ENCODE assay signal across 8 cellular contexts in the genomic region with DNA sequence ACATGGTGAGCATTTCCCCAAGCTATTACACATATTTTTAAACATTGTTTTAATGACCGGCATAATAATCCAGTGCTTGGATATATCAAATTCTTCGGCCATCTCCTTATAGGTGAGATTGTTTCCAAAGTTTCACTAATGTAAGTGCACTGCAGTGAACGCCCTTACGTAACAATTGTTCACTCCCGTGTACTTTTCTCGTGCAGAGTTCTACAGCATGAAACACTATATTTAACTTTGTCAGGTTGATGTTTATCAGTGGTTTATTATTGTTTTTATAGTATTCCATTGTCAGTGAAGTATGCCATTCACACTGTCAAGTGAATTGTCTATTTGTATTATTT. TPM values are rescaled to one million over a fixed set of nuclear protein-coding genes. Genes with fewer than 3 reads are reported as not detected.
DNase-seq lines count a peak whose midpoint lies in the region; ATAC-seq and TF ChIP-seq lines count a peak whose summit lies in the region.

No MANE protein-coding gene starts in this region.

- peaks cover 28% of the 10 kb centered on the region for H3K4me1 ChIP-seq in cardiac muscle cell (ENCODE audit: low read depth)
- H3K4me1 ChIP-seq in lower lobe of right lung, result peaks cover 33% of the 10 kb centered on the region
- peaks cover 13 to 43% (median 39%) of the 10 kb centered on the region in 4 donors for H3K4me1 ChIP-seq in transverse colon

- TF ChIP-seq EP300 in transverse colon (IDR thresholded peaks at IDR 0.05; ENCODE audit: low read depth), result no peak

- TF ChIP-seq CTCF in cardiac muscle cell (IDR thresholded peaks at IDR 0.05; ENCODE audit: low read depth, low read length) (no peak), astrocyte of the cerebellum (IDR thresholded peaks at IDR 0.05; ENCODE audit: low read depth, low read length, missing control alignments) (no peak), lower lobe of right lung (IDR thresholded peaks at IDR 0.05) (no peak), transverse colon (IDR thresholded peaks at IDR 0.05) (no peak)

- in situ Hi-C loops in astrocyte of the cerebellum (cut with HindIII; ENCODE audit: low sequenced_read_pairs) (no loop called here), transverse colon (cut with MboI; ENCODE audit: low pct_ligation_motif_present in 1 of 4, low pct_unique_long_range_greater_than_20kb in 1 of 4, low sequenced_read_pairs in 3 of 4) (no loop called here)

- DNase-seq in cardiac muscle cell (ENCODE audit: low read depth in 1 of 2, low spot score in 1 of 2) (no peak), cardiac septum (ENCODE audit: low spot score) (no peak), astrocyte of the cerebellum (ENCODE audit: low read depth) (no peak), lower lobe of right lung (no peak), transverse colon (no peak)

- 27 to 28% methylated on average over 6 of the region's 6 CpGs for WGBS in transverse colon (ENCODE audit: low coverage in 1 of 2), 2 donors

- no peaks in the 10 kb centered on the region for H3K9me3 ChIP-seq in cardiac muscle cell (ENCODE audit: low read depth)
- H3K9me3 ChIP-seq in lower lobe of right lung, result no peaks in the 10 kb centered on the region
- H3K9me3 ChIP-seq in transverse colon, result no peaks in the 10 kb centered on the region

- intact Hi-C loops in cardiac septum (cut with DNase I) (loop anchor here (1.0 to 10.0 kb wide), 2 partner anchors 8 to 1696 kb away; a partner anchor contains a TSS), lower lobe of right lung (cut with DNase I) (no loop called here), transverse colon (cut with DNase I; ENCODE audit: low total_unique reads) (loop anchor here (10.0 kb wide), 2 partner anchors 276 to 1886 kb away; a partner anchor contains a TSS)

- H3K27me3 ChIP-seq in cardiac muscle cell (no peaks in the 10 kb centered on the region), lower lobe of right lung (ENCODE audit: low read depth) (no peaks in the 10 kb centered on the region), transverse colon (no peaks in the 10 kb centered on the region)

- no peak for TF ChIP-seq POLR2A in transverse colon (IDR thresholded peaks at IDR 0.05)

- no peak for ATAC-seq in lower lobe of right lung
- ATAC-seq in GM19455 (IDR thresholded peaks at IDR 0.05; ENCODE audit: unreplicated experiment), result no peak
- ATAC-seq in GM18520 (IDR thresholded peaks at IDR 0.05; ENCODE audit: unreplicated experiment), result no peak
- no peak for ATAC-seq in HG02642 (IDR thresholded peaks at IDR 0.05; ENCODE audit: poor library complexity, unreplicated experiment)

- peak overlapping the region; percentile 16 for H3K4me3 ChIP-seq in cardiac muscle cell
- H3K4me3 ChIP-seq in astrocyte of the cerebellum (ENCODE audit: low read depth, low read length), result peak overlapping the region; percentile 54
- H3K4me3 ChIP-seq in lower lobe of right lung, result peak overlapping the region; percentile 67
- H3K4me3 ChIP-seq in transverse colon, result peak overlapping the region in 2 of 4 donors; percentile 68 to 73

- peak overlapping the region; percentile 81 for H3K27ac ChIP-seq in cardiac muscle cell
- H3K27ac ChIP-seq in lower lobe of right lung, result peak overlapping the region; percentile 95
- peak overlapping the region; percentile 93 to 100 (median 98) for H3K27ac ChIP-seq in transverse colon

- H3K36me3 ChIP-seq in cardiac muscle cell (no peaks in the 10 kb centered on the region), lower lobe of right lung (peaks cover 22% of the 10 kb centered on the region), transverse colon (no peaks in the 10 kb centered on the region)

RNA-seq across cellular contexts. Expression of a gene that starts 3.4 kb away (rescaled TPM):
- total RNA-seq in cardiac muscle cell (19.0 and 20.2 TPM in 2 replicates), cardiac septum (25.7 TPM), lower lobe of right lung (14.8 TPM), transverse colon (10 to 100 TPM in 2 of 4 donors, 1 to 10 TPM in 2; 4.9 to 23.3 (median 13.3) TPM)
- polyA plus RNA-seq in cardiac muscle cell, result 7.4 and 10.4 TPM in 2 replicates

RNA-seq across cellular contexts. Expression of a gene that starts 7.9 kb away (rescaled TPM):
- total RNA-seq in cardiac muscle cell, result 27.4 and 39.1 TPM in 2 replicates
- 29.1 and 34.2 TPM in 2 replicates for polyA plus RNA-seq in cardiac muscle cell
- 10.6 TPM for total RNA-seq in cardiac septum
- total RNA-seq in lower lobe of right lung, result 14.8 TPM
- total RNA-seq in transverse colon, result 10 to 100 TPM; 16.5 to 43.4 (median 22.8) TPM
